ENCODE assay signal across 22 cellular contexts in the genomic region with DNA sequence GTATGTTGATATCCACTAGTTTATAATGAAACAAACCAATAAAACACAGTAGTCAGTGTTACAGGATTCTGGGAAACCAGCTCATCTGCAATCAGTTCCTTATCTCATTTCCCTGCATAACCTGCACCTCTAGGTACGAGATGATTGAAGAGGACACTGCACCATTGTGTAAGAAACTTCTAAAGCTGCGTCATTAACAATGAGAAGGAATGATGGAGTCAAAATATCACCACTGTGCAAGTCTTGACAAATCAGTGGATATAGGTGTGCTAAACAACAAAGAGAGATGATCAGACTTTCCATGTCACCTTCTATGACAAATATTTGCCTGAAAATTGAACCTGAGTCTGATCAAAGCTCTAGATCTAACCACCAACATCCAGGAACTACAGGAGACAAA.
"Had no signal": no experiment of that assay in that cellular context is flagged by ENCODE, and none has a peak within 500 bp of the region (broad histone marks: within the 10 kb centered on the region; RNA-seq: fewer than 3 reads in every experiment).

No MANE protein-coding gene starts in this region.

- H3K4me3 Mint-ChIP-seq: mesothelial cell of epicardium; naive B cell; natural killer cell treated with Interleukin-12 subunit alpha and Interleukin-12 subunit beta and Interleukin-15 and Interleukin-18, amount 100 ng/mL, for 72 hours; neural progenitor cell; stimulated activated effector memory CD8-positive, alpha-beta T cell treated with anti-CD3 and anti-CD28 coated beads, Interleukin-12 subunit alpha, Interleukin-12 subunit beta, amount 100 ng/mL, for 72 hours had no signal

- H3K36me3 Mint-ChIP-seq: mesothelial cell of epicardium; neural progenitor cell; stimulated activated effector memory CD8-positive, alpha-beta T cell treated with anti-CD3 and anti-CD28 coated beads, Interleukin-12 subunit alpha, Interleukin-12 subunit beta, amount 100 ng/mL, for 72 hours had no signal

- H3K36me3 ChIP-seq: esophagus muscularis mucosa, neural progenitor cell, stomach, thyroid gland had no signal

- DNase-seq: cerebellar nuclear complex; cortex of kidney; foreskin melanocyte; kidney; mesenchymal stem cell; mucosa of descending colon; naive B cell; stimulated activated CD4-positive, alpha-beta T cell treated with anti-CD3 and anti-CD28 coated beads, Interleukin-2, amount 100 ng/mL, for 24 hours; stimulated activated CD4-positive, alpha-beta T cell treated with anti-CD3 and anti-CD28 coated beads, Interleukin-4, amount 100 ng/mL, for 24 hours; stimulated activated naive CD4-positive, alpha-beta T cell treated with Interleukin-2 at 50 U/mL for 16 hours; stomach; thyroid gland had no signal

- H3K4me1 ChIP-seq: esophagus muscularis mucosa, neural progenitor cell, parathyroid adenoma, stomach, thyroid gland had no signal

- H3K9me3 Mint-ChIP-seq: natural killer cell treated with Interleukin-12 subunit alpha and Interleukin-12 subunit beta and Interleukin-15 and Interleukin-18, amount 100 ng/mL, for 72 hours had no signal

- H3K4me3 ChIP-seq: esophagus muscularis mucosa, lung, mucosa of descending colon, neural progenitor cell, stomach, thyroid gland had no signal

- H3K27ac Mint-ChIP-seq: mesothelial cell of epicardium; naive B cell; natural killer cell treated with Interleukin-12 subunit alpha and Interleukin-12 subunit beta and Interleukin-15 and Interleukin-18, amount 100 ng/mL, for 72 hours; neural progenitor cell; progenitor cell of endocrine pancreas; stimulated activated effector memory CD8-positive, alpha-beta T cell treated with anti-CD3 and anti-CD28 coated beads, Interleukin-12 subunit alpha, Interleukin-12 subunit beta, amount 100 ng/mL, for 72 hours had no signal

- H3K4me2 ChIP-seq: neural progenitor cell had no signal

- H3K27me3 Mint-ChIP-seq: progenitor cell of endocrine pancreas had no signal

- H3K4me1 Mint-ChIP-seq: naive B cell; neural progenitor cell; stimulated activated effector memory CD8-positive, alpha-beta T cell treated with anti-CD3 and anti-CD28 coated beads, Interleukin-12 subunit alpha, Interleukin-12 subunit beta, amount 100 ng/mL, for 72 hours had no signal

- H3K79me2 ChIP-seq: parathyroid adenoma had no signal

- ATAC-seq: left lobe of liver; mucosa of descending colon; natural killer cell treated with Interleukin-12 subunit alpha and Interleukin-12 subunit beta and Interleukin-15 and Interleukin-18, amount 100 ng/mL, for 72 hours; sciatic nerve; stimulated activated effector memory CD8-positive, alpha-beta T cell treated with anti-CD3 and anti-CD28 coated beads, Interleukin-12 subunit alpha, Interleukin-12 subunit beta, amount 100 ng/mL, for 72 hours had no signal

- H3K9me3 ChIP-seq: thyroid gland had no signal

- H2AFZ ChIP-seq: neural progenitor cell, parathyroid adenoma had no signal

- H3K27me3 ChIP-seq: esophagus muscularis mucosa, neural progenitor cell, stomach, thyroid gland had no signal

- H3K9ac ChIP-seq: neural progenitor cell, parathyroid adenoma had no signal

- H3K27ac ChIP-seq: esophagus muscularis mucosa, neural progenitor cell, parathyroid adenoma, stomach, thyroid gland had no signal
